ENCODE assay signal across 1 cellular context in genomic region chr3:129112308-129113052, GRCh38.
TF ChIP-seq lines count a peak whose summit lies in the region.

No MANE protein-coding gene starts in this region.

TF ChIP-seq in liver, 16 proteins besides CTCF, POLR2A, EP300 and RAD21 (continued from another document):
- TF ChIP-seq REST (IDR thresholded peaks at IDR 0.05) (no peak), YY1 (IDR thresholded peaks at IDR 0.05) (no peak), SP1 (IDR thresholded peaks at IDR 0.05) (no peak), HNF4G (IDR thresholded peaks at IDR 0.05) (no peak), EGR1 (IDR thresholded peaks at IDR 0.05; ENCODE audit: low read depth in 2 of 2) (no peak)
